ENCODE assay signal across 27 cellular contexts in genomic region chr1:63450416-63450815, GRCh38.
"Had no signal": no experiment of that assay in that cellular context is flagged by ENCODE, and none has a peak within 500 bp of the region (broad histone marks: within the 10 kb centered on the region; RNA-seq: fewer than 3 reads in every experiment).

No MANE protein-coding gene starts in this region.

- H2AFZ ChIP-seq: neural progenitor cell, parathyroid adenoma had no signal

- H3K4me3 Mint-ChIP-seq: natural killer cell; nephron; neural progenitor cell; stimulated activated effector memory CD8-positive, alpha-beta T cell treated with anti-CD3 and anti-CD28 coated beads, Interleukin-12 subunit alpha, Interleukin-12 subunit beta, amount 100 ng/mL, for 72 hours; stimulated activated naive B cell treated with anti-CD40 and anti-IgM and Interleukin-4, amounts not matched to agents 10 μg/mL and 1 μg/mL and 100 μg/mL, for 72 hours; stimulated activated naive CD8-positive, alpha-beta T cell treated with anti-CD3 and anti-CD28 coated beads, Interleukin-15, Interleukin-2, amounts not matched to agents 100 ng/mL and 50 ng/mL, for 24 hours had no signal

- H3K9me3 Mint-ChIP-seq: natural killer cell; neural progenitor cell; stimulated activated effector memory CD8-positive, alpha-beta T cell treated with anti-CD3 and anti-CD28 coated beads, Interleukin-12 subunit alpha, Interleukin-12 subunit beta, amount 100 ng/mL, for 72 hours; stimulated activated naive B cell treated with anti-CD40 and anti-IgM and Interleukin-4, amounts not matched to agents 10 μg/mL and 1 μg/mL and 100 μg/mL, for 72 hours; stimulated activated naive CD8-positive, alpha-beta T cell treated with anti-CD3 and anti-CD28 coated beads, Interleukin-15, Interleukin-2, amounts not matched to agents 100 ng/mL and 50 ng/mL, for 24 hours had no signal

- H3K9ac ChIP-seq: neural progenitor cell, parathyroid adenoma had no signal

- H3K27me3 Mint-ChIP-seq: progenitor cell of endocrine pancreas; stimulated activated naive B cell treated with anti-CD40 and anti-IgM and Interleukin-4, amounts not matched to agents 10 μg/mL and 1 μg/mL and 100 μg/mL, for 72 hours; stimulated activated naive CD8-positive, alpha-beta T cell treated with anti-CD3 and anti-CD28 coated beads, Interleukin-15, Interleukin-2, amounts not matched to agents 100 ng/mL and 50 ng/mL, for 24 hours had no signal

- ATAC-seq: natural killer cell; psoas muscle; right cardiac atrium; right lobe of liver; stimulated activated effector memory CD8-positive, alpha-beta T cell treated with anti-CD3 and anti-CD28 coated beads, Interleukin-12 subunit alpha, Interleukin-12 subunit beta, amount 100 ng/mL, for 72 hours; stimulated activated naive B cell treated with anti-CD40 and anti-IgM and Interleukin-4, amounts not matched to agents 10 μg/mL and 1 μg/mL and 100 μg/mL, for 72 hours had no signal

- H3K27ac Mint-ChIP-seq: natural killer cell; nephron; neural progenitor cell; progenitor cell of endocrine pancreas; stimulated activated effector memory CD8-positive, alpha-beta T cell treated with anti-CD3 and anti-CD28 coated beads, Interleukin-12 subunit alpha, Interleukin-12 subunit beta, amount 100 ng/mL, for 72 hours; stimulated activated naive B cell treated with anti-CD40 and anti-IgM and Interleukin-4, amounts not matched to agents 10 μg/mL and 1 μg/mL and 100 μg/mL, for 72 hours; stimulated activated naive CD8-positive, alpha-beta T cell treated with anti-CD3 and anti-CD28 coated beads, Interleukin-15, Interleukin-2, amounts not matched to agents 100 ng/mL and 50 ng/mL, for 24 hours had no signal

- H3K4me1 Mint-ChIP-seq: natural killer cell; nephron; neural progenitor cell; stimulated activated effector memory CD8-positive, alpha-beta T cell treated with anti-CD3 and anti-CD28 coated beads, Interleukin-12 subunit alpha, Interleukin-12 subunit beta, amount 100 ng/mL, for 72 hours; stimulated activated naive B cell treated with anti-CD40 and anti-IgM and Interleukin-4, amounts not matched to agents 10 μg/mL and 1 μg/mL and 100 μg/mL, for 72 hours had no signal

- H3K27ac ChIP-seq: neural progenitor cell, ovary, parathyroid adenoma, psoas muscle, right lobe of liver, sigmoid colon, stomach, thoracic aorta, thyroid gland, upper lobe of left lung had no signal

- H3K36me3 Mint-ChIP-seq: natural killer cell; stimulated activated effector memory CD8-positive, alpha-beta T cell treated with anti-CD3 and anti-CD28 coated beads, Interleukin-12 subunit alpha, Interleukin-12 subunit beta, amount 100 ng/mL, for 72 hours had no signal

- H3K36me3 ChIP-seq: neural progenitor cell, ovary, right lobe of liver, sigmoid colon, stomach, thoracic aorta, thyroid gland, tibial nerve, upper lobe of left lung had no signal

- H3K4me2 ChIP-seq: neural progenitor cell had no signal

- H3K4me1 ChIP-seq: neural progenitor cell, parathyroid adenoma, psoas muscle, right lobe of liver, sigmoid colon, stomach, thyroid gland, tibial nerve, upper lobe of left lung had no signal

- H3K9me3 ChIP-seq: ovary, psoas muscle, right lobe of liver, sigmoid colon, stomach, thoracic aorta, thyroid gland, tibial nerve, upper lobe of left lung had no signal

- H3K27me3 ChIP-seq: neural progenitor cell, ovary, right lobe of liver, sigmoid colon, stomach, thyroid gland, tibial nerve, upper lobe of left lung had no signal

- H3K4me3 ChIP-seq: neural progenitor cell, ovary, psoas muscle, right lobe of liver, sigmoid colon, stomach, thoracic aorta, thyroid gland, tibial nerve, upper lobe of left lung had no signal

- DNase-seq: natural killer cell; occipital lobe; ovary; posterior cingulate gyrus; psoas muscle; right cardiac atrium; right lobe of liver; sigmoid colon; small intestine; stimulated activated CD4-positive, alpha-beta T cell treated with anti-CD3 and anti-CD28 coated beads, Interleukin-15, amount 100 ng/mL, for 24 hours; stimulated activated CD4-positive, alpha-beta T cell treated with anti-CD3 and anti-CD28 coated beads, Interleukin-2, amount 100 ng/mL, for 24 hours; stimulated activated CD4-positive, alpha-beta T cell treated with anti-CD3 and anti-CD28 coated beads, Interleukin-2, amount 100 ng/mL, for 48 hours; stimulated activated CD4-positive, alpha-beta T cell treated with anti-CD3 and anti-CD28 coated beads, Interleukin-4, amount 100 ng/mL, for 24 hours; stimulated activated naive B cell treated with anti-CD40 and anti-IgM and Interleukin-4, amounts not matched to agents 10 μg/mL and 1 μg/mL and 100 μg/mL, for 72 hours; stimulated activated naive CD4-positive, alpha-beta T cell treated with Interleukin-2 at 50 U/mL for 16 hours; stomach; thyroid gland; trophoblast cell; upper lobe of left lung had no signal
